Comparison of ENCODE assay signal across 8 cellular contexts in the genomic region with DNA sequence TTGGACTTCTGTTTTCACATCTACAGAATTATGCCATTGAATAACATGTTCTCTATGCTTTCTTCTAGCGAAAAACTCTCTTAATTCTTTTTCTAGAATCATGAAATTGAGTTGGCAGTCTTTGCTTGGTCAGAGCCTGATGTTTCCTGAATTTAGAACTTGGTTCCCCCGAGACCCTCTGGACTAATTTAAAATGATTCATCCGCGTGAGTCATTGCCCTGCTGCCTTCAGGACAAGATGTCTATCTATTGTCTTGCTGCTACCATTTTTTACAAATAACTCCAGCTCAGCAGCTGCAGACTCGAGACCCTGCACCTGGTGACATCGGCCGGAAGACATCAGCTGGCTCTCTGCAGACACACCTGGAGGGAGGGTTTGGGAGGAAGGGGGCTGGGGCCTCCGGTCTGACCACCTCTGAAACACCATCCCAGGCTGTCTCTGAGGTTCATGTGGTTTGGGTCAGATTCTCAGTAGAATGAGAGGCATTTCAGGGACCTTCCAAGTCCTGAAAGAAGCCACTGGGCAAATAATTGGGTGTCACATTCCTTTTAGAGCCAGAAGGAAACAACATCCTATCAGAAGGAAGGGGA. TPM values are rescaled to one million over a fixed set of nuclear protein-coding genes. Genes with fewer than 3 reads are reported as not detected.
DNase-seq lines count a peak whose midpoint lies in the region; ATAC-seq, FAIRE-seq and TF ChIP-seq lines count a peak whose summit lies in the region.

No MANE protein-coding gene starts in this region.

- H3K4me2 ChIP-seq in GM12878 (ENCODE audit: control insufficient read depth, insufficient read depth) = peak overlapping the region; percentile 85

- TF ChIP-seq CTCF in AG04449 (IDR thresholded peaks at IDR 0.05; ENCODE audit: insufficient read depth, low read length, missing control alignments) (no peak), GM12878 (IDR thresholded peaks at IDR 0.05 in 2 of 3, conservative IDR thresholded peaks at IDR 0.05 in 1 of 3; ENCODE audit: control insufficient read depth in 2 of 3, extremely low read depth in 1 of 3, insufficient read depth in 1 of 3, low read depth in 3 of 3, low read length in 3 of 3) (no peak), right lobe of liver (IDR thresholded peaks at IDR 0.05) (no peak)

- CTCF ChIA-PET in AG04449 (lab: Yijun Ruan, JAX) (interaction anchor here (1.4 kb wide), 1 partner anchor 45 kb away, joined by 3 read pairs; no protein-coding TSS in a partner anchor), GM12878 (lab: Yijun Ruan, JAX) (interaction anchor here (0.6 to 2.2 kb wide), 6 partner anchors 9 to 47 kb away, joined by 3 to 7 read pairs (median 4); a partner anchor contains a TSS)

- peak overlapping the region; percentile 56; the same call in 1 of the 2 replicates for H2AFZ ChIP-seq in GM12878 (ENCODE audit: control insufficient read depth, low read depth, low read length)

- 2% methylated on average over 8 of the region's 8 CpGs for WGBS in GM12878 (ENCODE audit: insufficient coverage, insufficient replicate concordance, low lambda C conversion rate, missing lambda C conversion rate)
- WGBS in right lobe of liver (ENCODE audit: insufficient coverage, low coverage, low lambda C conversion rate, missing lambda C conversion rate) = 80% methylated on average over 6 of the region's 8 CpGs

- POLR2A ChIA-PET in AG04449 (lab: Yijun Ruan, JAX) (interaction anchor here (0.7 to 3.3 kb wide), 3 partner anchors 21 to 989 kb away, joined by 3 to 21 read pairs (median 3); a partner anchor contains a TSS), GM12878 (lab: Charles Lee) (interaction anchor here (1.1 to 4.6 kb wide), 7 partner anchors 22 to 97 kb away, joined by 3 to 41 read pairs (median 7); a partner anchor contains a TSS)

- TF ChIP-seq EP300 in GM12878 (IDR thresholded peaks at IDR 0.05; ENCODE audit: borderline replicate concordance in 1 of 2, control insufficient read depth in 1 of 2, low read depth in 2 of 2, low read length in 2 of 2) = peak; percentile 46 to 65; a peak in 2 of 4 replicates

- TF ChIP-seq RAD21 in GM12878 (IDR thresholded peaks at IDR 0.05; ENCODE audit: insufficient read depth, low read depth, low read length) = no peak

- H3K27ac ChIP-seq in GM12878 (ENCODE audit: control insufficient read depth, insufficient read depth) = peak overlapping the region; percentile 85
- H3K27ac ChIP-seq in right lobe of liver = peak overlapping the region; percentile 59 to 61 (median 61)

- TF ChIP-seq POLR2A in GM12878 (IDR thresholded peaks at IDR 0.05; ENCODE audit: low read depth, low read length) (no peak; the same call in 1 of the 2 replicates), right lobe of liver (IDR thresholded peaks at IDR 0.05) (no peak)

- SMC1A ChIA-PET in GM12878 (lab: Charles Lee; ENCODE audit: uncharacterized antibody, unreplicated experiment) = interaction anchor here (0.7 to 16.8 kb wide), 15 partner anchors 8 to 96 kb away, joined by 3 to 280 read pairs (median 4); a partner anchor contains a TSS

- RAD21 ChIA-PET in GM12878 (lab: Charles Lee; ENCODE audit: unreplicated experiment) = interaction anchor here (1.0 to 3.7 kb wide), 8 partner anchors 22 to 69 kb away, joined by 3 to 46 read pairs (median 8); a partner anchor contains a TSS

- H3K4me3 ChIP-seq in AG04449 (ENCODE audit: low read depth, low read length) (peak overlapping the region; percentile 34), GM12878 (0 out of 2 replicates have a peak overlapping the region, but pooled peaks have one; percentile 29), right lobe of liver (no peak overlapping the region)

- H3K36me3 ChIP-seq in GM12878 (ENCODE audit: control insufficient read depth in 2 of 2, insufficient read depth in 2 of 2, low read length in 1 of 2) (no peaks in the 10 kb centered on the region), right lobe of liver (no peaks in the 10 kb centered on the region)

- BruUV-seq in GM12878 (replicated peaks; lab: Mats Ljungman, UMichigan) = TSS peak; percentile 93

- no peaks in the 10 kb centered on the region for H3K79me2 ChIP-seq in GM12878 (ENCODE audit: control insufficient read depth, insufficient read depth, low read length)

- H3K9me3 ChIP-seq in GM12878 (replicated peaks; ENCODE audit: control insufficient read depth, insufficient read depth, low read length) (no peaks in the 10 kb centered on the region), right lobe of liver (no peaks in the 10 kb centered on the region)

- in situ Hi-C loops in GM12878 (cut with MboI) = no loop called here

- FAIRE-seq in GM12878 (lab: Jason Lieb, UNC) = no peak

- H3K4me1 ChIP-seq in GM12878 (ENCODE audit: control insufficient read depth, insufficient read depth, low read length) (peaks cover 48% of the 10 kb centered on the region), right lobe of liver (peaks cover 0 to 24% (median 10%) of the 10 kb centered on the region in 4 donors)

- ATAC-seq in GM19397 (IDR thresholded peaks at IDR 0.05; ENCODE audit: unreplicated experiment) (peak; percentile 57), GM12878 (peak; percentile 54), right lobe of liver (no peak), HG02884 (IDR thresholded peaks at IDR 0.05; ENCODE audit: unreplicated experiment) (no peak)

- DNase-seq in AG04449 (ENCODE audit: low read depth, low spot score) = no peak
- DNase-seq in HK-2 (ENCODE audit: unreplicated experiment) = peak; percentile 62
- DNase-seq in SW480 (ENCODE audit: low spot score) = peak; percentile 86
- no peak for DNase-seq in GM12878 (ENCODE audit: low read depth, low spot score)
- DNase-seq in right lobe of liver = no peak
- DNase-seq in ureter (ENCODE audit: low spot score) = peak; percentile 46

- no peaks in the 10 kb centered on the region for H4K20me1 ChIP-seq in GM12878 (ENCODE audit: control insufficient read depth, insufficient read depth)

- intact Hi-C loops in GM12878 (cut with micrococcal nuclease; ENCODE audit: unreplicated experiment) (loop anchor here (1.0 kb wide), 1 partner anchor 21 kb away; a partner anchor contains a TSS), right lobe of liver (cut with DNase I) (no loop called here)

- H3K9ac ChIP-seq in GM12878 (ENCODE audit: control insufficient read depth, insufficient read depth, low read length) = peak overlapping the region; percentile 75

- H3K27me3 ChIP-seq in GM12878 (replicated peaks in 1 of 2; ENCODE audit: control insufficient read depth in 2 of 2, insufficient read depth in 2 of 2, low read length in 1 of 2) = no peaks in the 10 kb centered on the region
- no peaks in the 10 kb centered on the region for H3K27me3 ChIP-seq in right lobe of liver

TF ChIP-seq in GM12878, 131 proteins besides CTCF, POLR2A, EP300 and RAD21 (continues in another document):
- TF ChIP-seq PML (IDR thresholded peaks at IDR 0.05; ENCODE audit: low read length) (no peak), GABPA (IDR thresholded peaks at IDR 0.05; ENCODE audit: low read depth) (no peak), NR2F1 (conservative IDR thresholded peaks at IDR 0.05) (no peak), ZNF217 (IDR thresholded peaks at IDR 0.05) (no peak), ATF7 (IDR thresholded peaks at IDR 0.05; ENCODE audit: low read depth) (0 out of 2 replicates have a peak, but pooled peaks have one; percentile 12), FOXM1 (IDR thresholded peaks at IDR 0.05; ENCODE audit: low read depth, low read length) (no peak)
- TF ChIP-seq, protein P1, sequence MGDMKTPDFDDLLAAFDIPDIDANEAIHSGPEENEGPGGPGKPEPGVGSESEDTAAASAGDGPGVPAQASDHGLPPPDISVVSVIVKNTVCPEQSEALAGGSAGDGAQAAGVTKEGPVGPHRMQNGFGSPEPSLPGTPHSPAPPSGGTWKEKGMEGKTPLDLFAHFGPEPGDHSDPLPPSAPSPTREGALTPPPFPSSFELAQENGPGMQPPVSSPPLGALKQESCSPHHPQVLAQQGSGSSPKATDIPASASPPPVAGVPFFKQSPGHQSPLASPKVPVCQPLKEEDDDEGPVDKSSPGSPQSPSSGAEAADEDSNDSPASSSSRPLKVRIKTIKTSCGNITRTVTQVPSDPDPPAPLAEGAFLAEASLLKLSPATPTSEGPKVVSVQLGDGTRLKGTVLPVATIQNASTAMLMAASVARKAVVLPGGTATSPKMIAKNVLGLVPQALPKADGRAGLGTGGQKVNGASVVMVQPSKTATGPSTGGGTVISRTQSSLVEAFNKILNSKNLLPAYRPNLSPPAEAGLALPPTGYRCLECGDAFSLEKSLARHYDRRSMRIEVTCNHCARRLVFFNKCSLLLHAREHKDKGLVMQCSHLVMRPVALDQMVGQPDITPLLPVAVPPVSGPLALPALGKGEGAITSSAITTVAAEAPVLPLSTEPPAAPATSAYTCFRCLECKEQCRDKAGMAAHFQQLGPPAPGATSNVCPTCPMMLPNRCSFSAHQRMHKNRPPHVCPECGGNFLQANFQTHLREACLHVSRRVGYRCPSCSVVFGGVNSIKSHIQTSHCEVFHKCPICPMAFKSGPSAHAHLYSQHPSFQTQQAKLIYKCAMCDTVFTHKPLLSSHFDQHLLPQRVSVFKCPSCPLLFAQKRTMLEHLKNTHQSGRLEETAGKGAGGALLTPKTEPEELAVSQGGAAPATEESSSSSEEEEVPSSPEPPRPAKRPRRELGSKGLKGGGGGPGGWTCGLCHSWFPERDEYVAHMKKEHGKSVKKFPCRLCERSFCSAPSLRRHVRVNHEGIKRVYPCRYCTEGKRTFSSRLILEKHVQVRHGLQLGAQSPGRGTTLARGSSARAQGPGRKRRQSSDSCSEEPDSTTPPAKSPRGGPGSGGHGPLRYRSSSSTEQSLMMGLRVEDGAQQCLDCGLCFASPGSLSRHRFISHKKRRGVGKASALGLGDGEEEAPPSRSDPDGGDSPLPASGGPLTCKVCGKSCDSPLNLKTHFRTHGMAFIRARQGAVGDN (IDR thresholded peaks at IDR 0.05) = no peak

RNA-seq across cellular contexts. Expression of a gene that starts 20.9 kb away (rescaled TPM):
- 102 and 109 TPM in 2 replicates for total RNA-seq in GM12878 (2013; cell fraction: nucleolus; rRNA removed)
- total RNA-seq in GM12878 (2014; rRNA removed) (17.6 and 19.9 TPM in 2 replicates), GM12878 (2014; rRNA removed; fragmentation: Illumina TruSeq; extraction: Trizol) (16.1 and 16.2 TPM in 2 replicates), GM12878 (2021) (42.1 and 47.3 TPM in 2 replicates), right lobe of liver (10 to 100 TPM; 25.2 to 86.4 (median 75.2) TPM), ureter (171 TPM)
- polyA plus RNA-seq in GM12878 (2011; ENCODE audit: low read depth) = 25.2 TPM
- polyA plus RNA-seq in GM12878 (2011; rRNA removed) (31.5 and 32.0 TPM in 2 replicates), GM12878 (2014; fragmentation: Illumina TruSeq; extraction: Trizol) (21.6 and 26.4 TPM in 2 replicates), GM12878 (2014; fragmentation: Nextera tagmentation; extraction: Ambion mirVana) (10 to 100 TPM in 1 of 2 experiments, 1 to 10 TPM in 1; 7.4 to 15.4 TPM), GM12878 (2014; rRNA removed) (20.2 and 25.4 TPM in 2 replicates), GM12878 (2016; fragmentation: Nextera tagmentation; extraction: Ambion mirVana) (10 to 100 TPM; 48.6 to 54.1 TPM)
- 29.9 and 31.3 TPM in 2 replicates for polyA plus RNA-seq in GM12878 (2011; cell fraction: cytosol; rRNA removed)
- polyA plus RNA-seq in GM12878 (2011; cell fraction: nucleus; rRNA removed) = 60.5 and 74.6 TPM in 2 replicates
- polyA plus RNA-seq in GM12878 (2012) = 49.8 and 49.9 TPM in 2 replicates
- 78.3 and 96.8 TPM in 2 replicates for polyA minus RNA-seq in GM12878 (2011; rRNA and poly(A)+ RNA removed)
- 15.2 and 23.9 TPM in 2 replicates for polyA minus RNA-seq in GM12878 (2011; cell fraction: cytosol; rRNA and poly(A)+ RNA removed)
- 201 and 273 TPM in 2 replicates for polyA minus RNA-seq in GM12878 (2011; cell fraction: nucleus; rRNA and poly(A)+ RNA removed)

Comparison
In these comparisons a context has a peak if more than half of its experiments do, and no peak if none do; other contexts are left out.
1. DNase-seq: peak in HK-2 (single experiment), SW480 (single experiment) and ureter (single experiment); none in AG04449 (single experiment), GM12878 (single experiment) and right lobe of liver (0 of 3).
2. H3K4me3 ChIP-seq: peak in AG04449 (single experiment) and GM12878 (single experiment); none in right lobe of liver (0 of 3).
3. ATAC-seq: peak in GM19397 (single experiment) and GM12878 (single experiment); none in right lobe of liver (0 of 4) and HG02884 (single experiment).